Comparison of ENCODE assay signal across 10 cellular contexts in genomic region chr12:88153959-88154358, GRCh38. TPM values are rescaled to one million over a fixed set of nuclear protein-coding genes. Genes with fewer than 3 reads are reported as not detected.
DNase-seq lines count a peak whose midpoint lies in the region; ATAC-seq and TF ChIP-seq lines count a peak whose summit lies in the region.
"Had no signal": no experiment of that assay in that cellular context is flagged by ENCODE, and none has a peak within 500 bp of the region (broad histone marks: within the 10 kb centered on the region; RNA-seq: fewer than 3 reads in every experiment).

No MANE protein-coding gene starts in this region.

- no peak overlapping the region for H4K91ac ChIP-seq in IMR-90 (ENCODE audit: insufficient read depth, low read depth, low read length)

- ATAC-seq in IMR-90 (ENCODE audit: low read depth): no peak
- ATAC-seq in lower lobe of right lung: no peak
- ATAC-seq in GM21381 (IDR thresholded peaks at IDR 0.05; ENCODE audit: unreplicated experiment): no peak

- H3K14ac ChIP-seq in IMR-90 (replicated peaks; ENCODE audit: low read depth, low read length): no peak overlapping the region

- no peak overlapping the region for H3K4ac ChIP-seq in IMR-90 (ENCODE audit: low read depth, low read length)

- no peak overlapping the region for H3K4me2 ChIP-seq in IMR-90 (ENCODE audit: low read depth, low read length)

- H2AK9ac ChIP-seq in IMR-90 (replicated peaks; ENCODE audit: low read depth, low read length, poor library complexity): no peak overlapping the region

- no peak overlapping the region for H3K56ac ChIP-seq in IMR-90 (ENCODE audit: extremely low read depth, insufficient read depth, low read length)

- TF ChIP-seq POLR2A in IMR-90 (IDR thresholded peaks at IDR 0.05; ENCODE audit: low read depth, low read length): no peak

- dilution Hi-C loops in IMR-90 (cut with HindIII; ENCODE audit: low sequenced_read_pairs, unreplicated experiment): no loop called here

- H3K36me3 ChIP-seq in IMR-90 (ENCODE audit: control insufficient read depth, insufficient read depth, low read length) (peaks cover 2% of the 10 kb centered on the region; the same call in 1 of the 2 replicates), lower lobe of right lung (peaks cover 3% of the 10 kb centered on the region), H7 (replicated peaks; ENCODE audit: control insufficient read depth, insufficient read depth, low read length) (no peaks in the 10 kb centered on the region; the same call in 1 of the 2 replicates)

- H3K27ac Mint-ChIP-seq in activated CD4-positive, alpha-beta memory T cell treated with anti-CD3 and anti-CD28 coated beads, Interleukin-2, amount 10 ng/mL, durations not matched to agents 7 days and 5 days: no peak overlapping the region

- TF ChIP-seq CTCF in IMR-90 (conservative IDR thresholded peaks at IDR 0.05; ENCODE audit: low read depth, low read length) (peak; percentile 59), astrocyte of the spinal cord (IDR thresholded peaks at IDR 0.05; ENCODE audit: low read depth, low read length) (peak; percentile 27), lower lobe of right lung (IDR thresholded peaks at IDR 0.05) (peak; percentile 19)

- no peaks in the 10 kb centered on the region for H3K27me3 Mint-ChIP-seq in activated CD4-positive, alpha-beta memory T cell treated with anti-CD3 and anti-CD28 coated beads, Interleukin-2, amount 10 ng/mL, durations not matched to agents 7 days and 5 days

- H3K27me3 ChIP-seq in IMR-90 (ENCODE audit: control insufficient read depth, insufficient read depth, low read length) (no peaks in the 10 kb centered on the region), lower lobe of right lung (ENCODE audit: low read depth) (no peaks in the 10 kb centered on the region), H7 (ENCODE audit: control insufficient read depth, insufficient read depth, low read length) (no peaks in the 10 kb centered on the region)
- H3K27me3 ChIP-seq: upper lobe of left lung had no signal

- BruUV-seq in IMR-90 (replicated peaks; lab: Mats Ljungman, UMichigan): no TSS peak

- H2AFZ ChIP-seq in IMR-90 (replicated peaks; ENCODE audit: low read length, poor library complexity): no peak overlapping the region

- no peak overlapping the region for H3K4me3 Mint-ChIP-seq in activated CD4-positive, alpha-beta memory T cell treated with anti-CD3 and anti-CD28 coated beads, Interleukin-2, amount 10 ng/mL, durations not matched to agents 7 days and 5 days

- DNase-seq in COLO829 (ENCODE audit: low spot score): peak; percentile 11
- peak; percentile 70 for DNase-seq in IMR-90
- peak; percentile 76 for DNase-seq in astrocyte of the spinal cord (ENCODE audit: low read depth, low spot score)
- DNase-seq in lower lobe of right lung: no peak
- DNase-seq in H7: no peak
- DNase-seq in activated CD4-positive, alpha-beta memory T cell treated with anti-CD3 and anti-CD28 coated beads, Interleukin-2, amount 10 ng/mL, durations not matched to agents 7 days and 5 days: no peak
- DNase-seq in posterior vena cava (ENCODE audit: low spot score): no peak
- DNase-seq: upper lobe of left lung had no signal

- H3K27ac ChIP-seq in IMR-90 (ENCODE audit: insufficient read depth, low read length) (no peak overlapping the region), lower lobe of right lung (no peak overlapping the region)
- H3K27ac ChIP-seq: HL-60, upper lobe of left lung had no signal

- H2BK120ac ChIP-seq in IMR-90 (ENCODE audit: low read depth, low read length): no peak overlapping the region

- CTCF ChIA-PET in IMR-90 (lab: Yijun Ruan, JAX): interaction anchor here (0.6 to 1.4 kb wide), 3 partner anchors 420 to 836 kb away, joined by 3 to 4 read pairs (median 3); no protein-coding TSS in a partner anchor
- CTCF ChIA-PET in activated CD4-positive, alpha-beta memory T cell treated with anti-CD3 and anti-CD28 coated beads, Interleukin-2, amount 10 ng/mL, durations not matched to agents 7 days and 5 days (lab: Charles Lee): interaction anchor here (1.3 to 1.6 kb wide), 2 partner anchors 11 to 239 kb away, joined by 4 to 5 read pairs; partner anchors contain the start of genes CEP290 and TMTC3

- no peak overlapping the region for H2BK15ac ChIP-seq in IMR-90 (ENCODE audit: low read depth, low read length)

- H3K9me3 Mint-ChIP-seq in activated CD4-positive, alpha-beta memory T cell treated with anti-CD3 and anti-CD28 coated beads, Interleukin-2, amount 10 ng/mL, durations not matched to agents 7 days and 5 days: no peaks in the 10 kb centered on the region

- intact Hi-C loops in IMR-90 (cut with micrococcal nuclease) (loop anchor here (1.0 to 5.0 kb wide), 3 partner anchors 424 to 839 kb away; no protein-coding TSS in a partner anchor), lower lobe of right lung (cut with DNase I) (no loop called here), posterior vena cava (cut with DNase I) (no loop called here)

- H2AK5ac ChIP-seq in IMR-90 (ENCODE audit: low read depth, low read length): no peak overlapping the region

- peaks cover 15% of the 10 kb centered on the region for H3K36me3 Mint-ChIP-seq in activated CD4-positive, alpha-beta memory T cell treated with anti-CD3 and anti-CD28 coated beads, Interleukin-2, amount 10 ng/mL, durations not matched to agents 7 days and 5 days (ENCODE audit: low read depth)

- H3K4me1 Mint-ChIP-seq in activated CD4-positive, alpha-beta memory T cell treated with anti-CD3 and anti-CD28 coated beads, Interleukin-2, amount 10 ng/mL, durations not matched to agents 7 days and 5 days: peaks cover 2% of the 10 kb centered on the region

- H3K4me1 ChIP-seq in IMR-90 (ENCODE audit: control insufficient read depth, insufficient read depth, low read length) (no peaks in the 10 kb centered on the region), lower lobe of right lung (no peaks in the 10 kb centered on the region)
- H3K4me1 ChIP-seq: upper lobe of left lung had no signal

- no peak overlapping the region for H3K18ac ChIP-seq in IMR-90 (ENCODE audit: low read depth, low read length)

- H2BK5ac ChIP-seq in IMR-90 (ENCODE audit: low read depth, low read length, poor library complexity, severe bottlenecking): no peak overlapping the region

- no peak overlapping the region for H3K23ac ChIP-seq in IMR-90 (ENCODE audit: low read depth, low read length)

- WGBS in IMR-90 (ENCODE audit: extremely low coverage in 2 of 2, insufficient read length in 1 of 2), 2 experiments: no CpG with 5 or more reads among the region's 3 CpGs

- in situ Hi-C loops in IMR-90 (cut with MboI; ENCODE audit: low sequenced_read_pairs) (loop anchor here (5.0 kb wide), 1 partner anchor 838 kb away; no protein-coding TSS in a partner anchor), astrocyte of the spinal cord (cut with HindIII; ENCODE audit: low sequenced_read_pairs) (no loop called here)

- H3K79me1 ChIP-seq in IMR-90 (ENCODE audit: low read depth in 1 of 2, low read length in 2 of 2): peaks cover 15 to 16% of the 10 kb centered on the region in 2 experiments

- POLR2A ChIA-PET in IMR-90 (lab: Charles Lee; ENCODE audit: unreplicated experiment): no interaction called here
- POLR2A ChIA-PET in activated CD4-positive, alpha-beta memory T cell treated with anti-CD3 and anti-CD28 coated beads, Interleukin-2, amount 10 ng/mL, durations not matched to agents 7 days and 5 days (lab: Charles Lee): no interaction called here

- TF ChIP-seq RAD21 in IMR-90 (IDR thresholded peaks at IDR 0.05; ENCODE audit: low read length): peak; percentile 67

- no peak overlapping the region for H4K5ac ChIP-seq in IMR-90 (ENCODE audit: low read depth, low read length)

- no peak overlapping the region for H3K4me3 ChIP-seq in IMR-90 (ENCODE audit: insufficient read depth, low read depth, low read length)
- no peak overlapping the region for H3K4me3 ChIP-seq in astrocyte of the spinal cord (ENCODE audit: low read depth, low read length)
- no peak overlapping the region for H3K4me3 ChIP-seq in lower lobe of right lung
- no peak overlapping the region for H3K4me3 ChIP-seq in H7 (ENCODE audit: insufficient read depth, low read depth, low read length)
- H3K4me3 ChIP-seq: upper lobe of left lung had no signal

- H3K9me1 ChIP-seq in IMR-90 (ENCODE audit: insufficient read depth, low read length): no peaks in the 10 kb centered on the region; the same call in 1 of the 2 replicates

- no peak overlapping the region for H3K9ac ChIP-seq in IMR-90 (ENCODE audit: low read depth, low read length)

- H2BK20ac ChIP-seq in IMR-90 (ENCODE audit: low read depth, low read length): no peak overlapping the region

- H4K8ac ChIP-seq in IMR-90 (ENCODE audit: low read depth in 2 of 2, low read length in 2 of 2): no peak overlapping the region

- no peaks in the 10 kb centered on the region for H3K9me3 ChIP-seq in IMR-90 (ENCODE audit: control insufficient read depth, insufficient read depth, low read length)
- no peaks in the 10 kb centered on the region for H3K9me3 ChIP-seq in lower lobe of right lung
- H3K9me3 ChIP-seq: upper lobe of left lung had no signal

- no peaks in the 10 kb centered on the region for H4K20me1 ChIP-seq in IMR-90 (ENCODE audit: insufficient read depth, low read length)

TF ChIP-seq in IMR-90, 13 proteins besides CTCF, POLR2A, EP300 and RAD21:
- TF ChIP-seq MXI1 (IDR thresholded peaks at IDR 0.05; ENCODE audit: borderline replicate concordance, low read depth, low read length) (no peak), SMC3 (IDR thresholded peaks at IDR 0.05; ENCODE audit: low read depth, low read length) (peak; percentile 69)
TF ChIP-seq in IMR-90: peak in this region for 1.

RNA-seq across cellular contexts. Expression of gene TMTC3, which starts 11.9 kb away (rescaled TPM):
- total RNA-seq in IMR-90 (2012; rRNA removed) (44.3 and 70.8 TPM in 2 replicates), lower lobe of right lung (17.4 TPM), posterior vena cava (10 to 100 TPM; 26.3 to 29.2 TPM)
- 2.8 and 3.7 TPM in 2 replicates for polyA plus RNA-seq in IMR-90 (2012; rRNA removed)
- polyA plus RNA-seq in IMR-90 (2012; cell fraction: cytosol; rRNA removed): 2.4 and 2.9 TPM in 2 replicates
- polyA plus RNA-seq in IMR-90 (2012; cell fraction: nucleus; rRNA removed; ENCODE audit: low replicate concordance): 0.65 and 2.4 TPM in 2 replicates
- total RNA-seq in H7 (2014; rRNA removed; shearing (Covaris generic)): 34.7 and 35.4 TPM in 2 replicates
- total RNA-seq in activated CD4-positive, alpha-beta memory T cell treated with anti-CD3 and anti-CD28 coated beads, Interleukin-2, amount 10 ng/mL, durations not matched to agents 7 days and 5 days: 1 to 10 TPM; 5.9 to 6.7 TPM

RNA-seq across cellular contexts. Expression of gene CEP290, which starts 12.1 kb away (rescaled TPM):
- 7.9 and 17.5 TPM in 2 replicates for total RNA-seq in IMR-90 (2012; rRNA removed)
- polyA plus RNA-seq in IMR-90 (2012; rRNA removed): 4.3 and 4.4 TPM in 2 replicates
- 0.98 and 1.9 TPM in 2 replicates for polyA plus RNA-seq in IMR-90 (2012; cell fraction: cytosol; rRNA removed)
- 1.9 and 6.9 TPM in 2 replicates for polyA plus RNA-seq in IMR-90 (2012; cell fraction: nucleus; rRNA removed; ENCODE audit: low replicate concordance)
- 11.6 TPM for total RNA-seq in lower lobe of right lung
- total RNA-seq in H7 (2014; rRNA removed; shearing (Covaris generic)): 2.9 and 5.8 TPM in 2 replicates
- 10 to 100 TPM; 11.5 to 12.0 TPM for total RNA-seq in activated CD4-positive, alpha-beta memory T cell treated with anti-CD3 and anti-CD28 coated beads, Interleukin-2, amount 10 ng/mL, durations not matched to agents 7 days and 5 days
- 10 to 100 TPM; 12.7 to 16.4 TPM for total RNA-seq in posterior vena cava

Comparison
In these comparisons a context has a peak if more than half of its experiments do, and no peak if none do; other contexts are left out.
1. DNase-seq: peak in COLO829 (single experiment), IMR-90 (single experiment) and astrocyte of the spinal cord (single experiment); none in lower lobe of right lung (single experiment), H7 (single experiment), activated CD4-positive, alpha-beta memory T cell treated with anti-CD3 and anti-CD28 coated beads, Interleukin-2, amount 10 ng/mL, durations not matched to agents 7 days and 5 days (single experiment) and posterior vena cava (single experiment).
2. Peak in every context shown above with its lines, with median percentiles within 50 percentile points of each other: CTCF ChIP-seq.